1 cellular context compared by ENCODE assay signal in genomic region chr6:163780993-163781392, GRCh38.
TF ChIP-seq lines count a peak whose summit lies in the region.

No MANE protein-coding gene starts in this region.

TF ChIP-seq in SK-N-SH treated with all-trans-retinoic acid at 6 μM for 48 hours, 23 proteins besides CTCF, POLR2A, EP300 and RAD21 (continued from another document):
- TF ChIP-seq TSHZ2 (CRISPR knock-in tag; IDR thresholded peaks at IDR 0.05) = no peak
- no peak for TF ChIP-seq ESRRG (CRISPR knock-in tag; IDR thresholded peaks at IDR 0.05)
- TF ChIP-seq PATZ1 (CRISPR knock-in tag; IDR thresholded peaks at IDR 0.05; ENCODE audit: borderline replicate concordance) = no peak
- no peak for TF ChIP-seq PPARA (CRISPR knock-in tag; IDR thresholded peaks at IDR 0.05; ENCODE audit: borderline replicate concordance)
- TF ChIP-seq ZC3H10 (CRISPR knock-in tag; IDR thresholded peaks at IDR 0.05) = no peak
- TF ChIP-seq TOX (CRISPR knock-in tag; IDR thresholded peaks at IDR 0.05; ENCODE audit: borderline replicate concordance) = no peak
- TF ChIP-seq RARB (CRISPR knock-in tag; IDR thresholded peaks at IDR 0.05) = no peak
- no peak for TF ChIP-seq ISL1 (CRISPR knock-in tag; IDR thresholded peaks at IDR 0.05)
- TF ChIP-seq CSRNP3 (CRISPR knock-in tag; IDR thresholded peaks at IDR 0.05) = no peak
- TF ChIP-seq, protein P1, sequence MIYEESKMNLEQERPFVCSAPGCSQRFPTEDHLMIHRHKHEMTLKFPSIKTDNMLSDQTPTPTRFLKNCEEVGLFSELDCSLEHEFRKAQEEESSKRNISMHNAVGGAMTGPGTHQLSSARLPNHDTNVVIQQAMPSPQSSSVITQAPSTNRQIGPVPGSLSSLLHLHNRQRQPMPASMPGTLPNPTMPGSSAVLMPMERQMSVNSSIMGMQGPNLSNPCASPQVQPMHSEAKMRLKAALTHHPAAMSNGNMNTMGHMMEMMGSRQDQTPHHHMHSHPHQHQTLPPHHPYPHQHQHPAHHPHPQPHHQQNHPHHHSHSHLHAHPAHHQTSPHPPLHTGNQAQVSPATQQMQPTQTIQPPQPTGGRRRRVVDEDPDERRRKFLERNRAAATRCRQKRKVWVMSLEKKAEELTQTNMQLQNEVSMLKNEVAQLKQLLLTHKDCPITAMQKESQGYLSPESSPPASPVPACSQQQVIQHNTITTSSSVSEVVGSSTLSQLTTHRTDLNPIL (CRISPR knock-in tag; IDR thresholded peaks at IDR 0.05; ENCODE audit: low read depth) = no peak
- TF ChIP-seq GLIS3 (CRISPR knock-in tag; IDR thresholded peaks at IDR 0.05) = no peak
